30 cellular contexts compared by ENCODE assay signal in genomic region chr18:78991446-78991845, GRCh38. TPM values are rescaled to one million over a fixed set of nuclear protein-coding genes. Genes with fewer than 3 reads are reported as not detected.
"Had no signal": no experiment of that assay in that cellular context is flagged by ENCODE, and none has a peak within 500 bp of the region (broad histone marks: within the 10 kb centered on the region; RNA-seq: fewer than 3 reads in every experiment).

No MANE protein-coding gene starts in this region.

- H3K9ac ChIP-seq: SK-N-SH had no signal

- ATAC-seq: activated naive CD8-positive, alpha-beta T cell treated with anti-CD3 and anti-CD28 coated beads, Interleukin-2, amount 50 U/mL, for 24 hours; K562; Panc1 had no signal

- H3K4me1 ChIP-seq: ascending aorta, SJCRH30 had no signal

- H3K36me3 ChIP-seq: ascending aorta, SJCRH30 had no signal

- H3K9me3 Mint-ChIP-seq: activated naive CD4-positive, alpha-beta T cell treated with anti-CD3 and anti-CD28 coated beads, Interleukin-2, amount 50 U/mL, for 24 hours; activated naive CD8-positive, alpha-beta T cell treated with anti-CD3 and anti-CD28 coated beads, Interleukin-2, amount 50 U/mL, for 24 hours; activated T-helper 1 cell treated with anti-CD3 and anti-CD28 coated beads, Interleukin-12 subunit alpha, Interleukin-12 subunit beta, Interleukin-2, Interleukin-4 antibody, amounts not matched to agents 30 ng/mL and 10 ng/mL and 1 ng/mL, durations not matched to agents 14 hours and 24 hours and 36 hours; central memory CD8-positive, alpha-beta T cell had no signal

- H3K4me3 Mint-ChIP-seq: activated naive CD4-positive, alpha-beta T cell treated with anti-CD3 and anti-CD28 coated beads, Interleukin-2, amount 50 U/mL, for 24 hours; activated naive CD8-positive, alpha-beta T cell treated with anti-CD3 and anti-CD28 coated beads, Interleukin-2, amount 50 U/mL, for 24 hours; activated T-helper 1 cell treated with anti-CD3 and anti-CD28 coated beads, Interleukin-12 subunit alpha, Interleukin-12 subunit beta, Interleukin-2, Interleukin-4 antibody, amounts not matched to agents 30 ng/mL and 10 ng/mL and 1 ng/mL, durations not matched to agents 14 hours and 24 hours and 36 hours; central memory CD8-positive, alpha-beta T cell had no signal

- H3K4me3 ChIP-seq: ascending aorta, K562, SJCRH30 had no signal

- H3K27ac ChIP-seq: ascending aorta, SJCRH30, VCaP had no signal

- H3K4me1 Mint-ChIP-seq: activated naive CD4-positive, alpha-beta T cell treated with anti-CD3 and anti-CD28 coated beads, Interleukin-2, amount 50 U/mL, for 24 hours; activated naive CD8-positive, alpha-beta T cell treated with anti-CD3 and anti-CD28 coated beads, Interleukin-2, amount 50 U/mL, for 24 hours; central memory CD8-positive, alpha-beta T cell had no signal

- H3K9me3 ChIP-seq: ascending aorta, SJCRH30, SK-N-SH had no signal

- DNase-seq: activated CD4-positive, alpha-beta T cell treated with anti-CD3 and anti-CD28 coated beads for 4 hours; activated CD4-positive, alpha-beta T cell treated with anti-CD3 and anti-CD28 coated beads, Interleukin-2, amount 50 U/mL, for 4 hours; activated CD8-positive, alpha-beta memory T cell treated with anti-CD3 and anti-CD28 coated beads, Interleukin-2, amount 50 U/mL, for 4 hours; activated effector memory CD4-positive, alpha-beta T cell treated with Interleukin-2 at 50 U/mL for 16 hours; activated naive CD4-positive, alpha-beta T cell; activated naive CD8-positive, alpha-beta T cell treated with anti-CD3 and anti-CD28 coated beads, Interleukin-2, amount 50 U/mL, for 24 hours; activated T-cell treated with anti-CD3 and anti-CD28 coated beads, Interleukin-2, amount 50 U/mL, for 1 hour; amniotic stem cell; Karpas-422; NCI-H1105 treated with DMSO at 0.1 percent for 48 hours; NCI-H1436 treated with DMSO at 0.1 percent for 48 hours; NCI-H187; NCI-H2081; NCI-H2171 treated with DMSO at 0.1 percent for 48 hours; NCI-H226; NCI-H526; NK-92 treated with Interleukin-12 subunit alpha and Interleukin-12 subunit beta, amount 100 ng/mL, for 24 hours; OCI-M1; RPMI8226; SJCRH30; SK-N-SH; T-helper 1 cell had no signal

- FAIRE-seq: K562 had no signal

- H3K27ac Mint-ChIP-seq: activated naive CD4-positive, alpha-beta T cell treated with anti-CD3 and anti-CD28 coated beads, Interleukin-2, amount 50 U/mL, for 24 hours; activated naive CD8-positive, alpha-beta T cell treated with anti-CD3 and anti-CD28 coated beads, Interleukin-2, amount 50 U/mL, for 24 hours; activated T-helper 1 cell treated with anti-CD3 and anti-CD28 coated beads, Interleukin-12 subunit alpha, Interleukin-12 subunit beta, Interleukin-2, Interleukin-4 antibody, amounts not matched to agents 30 ng/mL and 10 ng/mL and 1 ng/mL, durations not matched to agents 14 hours and 24 hours and 36 hours had no signal

- H3K36me3 Mint-ChIP-seq: activated naive CD4-positive, alpha-beta T cell treated with anti-CD3 and anti-CD28 coated beads, Interleukin-2, amount 50 U/mL, for 24 hours had no signal

- H3K4me2 ChIP-seq: SK-N-SH had no signal

- H3K27me3 ChIP-seq: ascending aorta, SJCRH30 had no signal

RNA-seq across cellular contexts. Expression of gene SALL3, which starts 11.8 kb away (rescaled TPM):
- total RNA-seq: activated T-helper 1 cell treated with anti-CD3 and anti-CD28 coated beads, Interleukin-12 subunit alpha, Interleukin-12 subunit beta, Interleukin-2, Interleukin-4 antibody, amounts not matched to agents 30 ng/mL and 10 ng/mL and 1 ng/mL, durations not matched to agents 14 hours and 24 hours and 36 hours; ascending aorta; K562; SJCRH30; T-helper 2 cell treated with Interferon-gamma antibody and Interleukin-4, amounts not matched to agents 100 ng/mL and 5 ng/mL, for 36 hours had no signal
- polyA plus RNA-seq: K562, SK-N-SH had no signal
